In the genomic region with DNA sequence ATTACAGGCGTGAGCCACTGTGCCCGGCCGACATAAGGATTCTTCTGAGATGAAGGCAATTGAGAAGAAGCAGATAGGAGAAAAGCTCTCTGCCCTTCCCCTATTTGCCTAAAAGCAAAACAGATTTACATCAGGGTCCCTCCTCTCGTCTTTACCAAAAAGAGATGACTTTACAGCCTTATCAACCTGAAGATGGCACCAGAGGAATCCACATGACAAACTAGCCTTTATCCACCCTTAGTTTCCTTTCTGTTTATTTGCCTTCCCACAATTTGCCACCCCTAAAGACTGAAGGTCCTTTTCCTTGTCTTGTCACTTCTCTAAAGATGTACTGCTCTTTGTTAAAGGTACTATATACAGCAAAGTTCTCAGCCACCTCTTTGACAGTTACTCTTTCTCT, we compare ENCODE assay signal across 11 cellular contexts.
DNase-seq lines count a peak whose midpoint lies in the region; ATAC-seq and TF ChIP-seq lines count a peak whose summit lies in the region.
"Had no signal": no experiment of that assay in that cellular context is flagged by ENCODE, and none has a peak within 500 bp of the region (broad histone marks: within the 10 kb centered on the region; RNA-seq: fewer than 3 reads in every experiment).

No MANE protein-coding gene starts in this region.

- TF ChIP-seq CTCF in brain microvascular endothelial cell (IDR thresholded peaks at IDR 0.05; ENCODE audit: low read depth, low read length, missing control alignments) (peak; percentile 38), osteoblast (IDR thresholded peaks at IDR 0.05; ENCODE audit: extremely low read depth, low read depth, low read length) (peak; percentile 34)

- H3K4me3 ChIP-seq in brain microvascular endothelial cell (ENCODE audit: low read depth, low read length) (no peak overlapping the region), osteoblast (ENCODE audit: insufficient read depth, low read length) (no peak overlapping the region)

- H3K9me3 ChIP-seq in osteoblast (ENCODE audit: low read depth, low read length) = no peaks in the 10 kb centered on the region

- no peaks in the 10 kb centered on the region for H4K20me1 ChIP-seq in osteoblast (ENCODE audit: insufficient read depth, low read length)

- H3K4me1 ChIP-seq in osteoblast (ENCODE audit: insufficient read depth, low read length) = no peaks in the 10 kb centered on the region

- H3K27me3 ChIP-seq in brain microvascular endothelial cell (replicated peaks) = no peaks in the 10 kb centered on the region
- no peaks in the 10 kb centered on the region for H3K27me3 ChIP-seq in osteoblast (ENCODE audit: insufficient read depth, low read length)

- no peaks in the 10 kb centered on the region for H3K79me2 ChIP-seq in osteoblast (ENCODE audit: insufficient read depth, low read length)

- H3K36me3 ChIP-seq in brain microvascular endothelial cell (replicated peaks) (no peaks in the 10 kb centered on the region), osteoblast (ENCODE audit: insufficient read depth, low read length) (no peaks in the 10 kb centered on the region)

- H3K4me2 ChIP-seq in osteoblast (ENCODE audit: insufficient read depth, low read length) = peak overlapping the region; percentile 54

- peak; percentile 66 for ATAC-seq in HG03432 (IDR thresholded peaks at IDR 0.05; ENCODE audit: unreplicated experiment)

- H3K27ac ChIP-seq in brain microvascular endothelial cell (no peak overlapping the region), osteoblast (ENCODE audit: low read depth, low read length) (no peak overlapping the region)

- DNase-seq in DMS53 (lab: John Stamatoyannopoulos, UW) (peak; percentile 21), DMS53 treated with DMSO at 0.1 percent for 48 hours (lab: John Stamatoyannopoulos, UW; ENCODE audit: unreplicated experiment) (no peak), brain microvascular endothelial cell (no peak), osteoblast (ENCODE audit: insufficient read length, low spot score, missing footprints) (peak; percentile 49), GDM1 (lab: John Stamatoyannopoulos, UW) (no peak), D341Med (ENCODE audit: low spot score) (no peak), OCI-M2 (lab: John Stamatoyannopoulos, UW; ENCODE audit: unreplicated experiment) (no peak)
- DNase-seq: activated CD4-positive, CD25-positive, alpha-beta regulatory T cell treated with anti-CD3 and anti-CD28 coated beads, Interleukin-2, amount 50 U/mL, for 72 hours; cerebellar nuclear complex; naive B cell had no signal

- peak overlapping the region; percentile 51 for H2AFZ ChIP-seq in osteoblast (ENCODE audit: low read length)

- in situ Hi-C loops in brain microvascular endothelial cell (cut with HindIII; ENCODE audit: low pct_ligation_motif_present, low sequenced_read_pairs) = no loop called here

Comparison
In these comparisons a context has a peak if more than half of its experiments do, and no peak if none do; other contexts are left out.
1. DNase-seq: peak in DMS53 (single experiment) and osteoblast (single experiment); none in DMS53 treated with DMSO at 0.1 percent for 48 hours (single experiment), brain microvascular endothelial cell (single experiment), GDM1 (single experiment), D341Med (single experiment) and OCI-M2 (single experiment).